Comparison of ENCODE assay signal across 2 cellular contexts in the genomic region with DNA sequence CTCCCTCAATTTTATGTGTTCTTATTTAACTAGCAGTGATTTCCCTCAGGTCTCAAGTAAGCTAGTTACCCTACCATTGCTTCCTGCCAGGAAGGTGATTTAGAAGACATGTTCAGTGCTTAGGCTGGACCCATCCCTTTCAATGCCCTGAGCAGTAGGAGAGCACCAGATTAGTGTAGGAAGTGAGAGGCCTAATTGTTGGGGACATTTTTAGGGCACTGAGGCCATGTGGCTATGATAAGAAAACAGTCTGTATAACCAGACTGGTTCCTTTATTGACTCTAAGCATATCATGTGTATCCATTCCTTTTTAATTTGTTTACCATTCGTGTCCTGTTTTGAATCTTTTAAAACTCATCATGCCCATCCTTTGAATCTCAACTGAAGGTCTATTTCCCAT.
TF ChIP-seq lines count a peak whose summit lies in the region.

No MANE protein-coding gene starts in this region.

TF ChIP-seq in A549, 52 proteins besides CTCF, POLR2A, EP300 and RAD21:
- no peak for TF ChIP-seq HOXA7 (CRISPR knock-in tag; IDR thresholded peaks at IDR 0.05)

TF ChIP-seq in IMR-90, 13 proteins besides CTCF, POLR2A, EP300 and RAD21:
- TF ChIP-seq FOS (IDR thresholded peaks at IDR 0.05; ENCODE audit: low read depth, low read length) (no peak), MAZ (IDR thresholded peaks at IDR 0.05; ENCODE audit: borderline replicate concordance, low read depth, low read length) (no peak), RFX5 (IDR thresholded peaks at IDR 0.05; ENCODE audit: low read depth, low read length) (no peak), MXI1 (IDR thresholded peaks at IDR 0.05; ENCODE audit: borderline replicate concordance, low read depth, low read length) (no peak), CEBPB (IDR thresholded peaks at IDR 0.05; ENCODE audit: low read depth, low read length) (no peak), NFE2L2 (IDR thresholded peaks at IDR 0.05; ENCODE audit: low read depth, low read length) (no peak), CHD1 (IDR thresholded peaks at IDR 0.05; ENCODE audit: low read depth, low read length) (no peak), MAFK (IDR thresholded peaks at IDR 0.05; ENCODE audit: low read depth, low read length) (no peak), BHLHE40 (IDR thresholded peaks at IDR 0.05; ENCODE audit: low read depth, low read length) (no peak), RCOR1 (IDR thresholded peaks at IDR 0.05; ENCODE audit: insufficient replicate concordance, low read length) (no peak), SMC3 (IDR thresholded peaks at IDR 0.05; ENCODE audit: low read depth, low read length) (no peak)
- TF ChIP-seq, protein P1, sequence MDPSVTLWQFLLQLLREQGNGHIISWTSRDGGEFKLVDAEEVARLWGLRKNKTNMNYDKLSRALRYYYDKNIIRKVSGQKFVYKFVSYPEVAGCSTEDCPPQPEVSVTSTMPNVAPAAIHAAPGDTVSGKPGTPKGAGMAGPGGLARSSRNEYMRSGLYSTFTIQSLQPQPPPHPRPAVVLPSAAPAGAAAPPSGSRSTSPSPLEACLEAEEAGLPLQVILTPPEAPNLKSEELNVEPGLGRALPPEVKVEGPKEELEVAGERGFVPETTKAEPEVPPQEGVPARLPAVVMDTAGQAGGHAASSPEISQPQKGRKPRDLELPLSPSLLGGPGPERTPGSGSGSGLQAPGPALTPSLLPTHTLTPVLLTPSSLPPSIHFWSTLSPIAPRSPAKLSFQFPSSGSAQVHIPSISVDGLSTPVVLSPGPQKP (IDR thresholded peaks at IDR 0.05; ENCODE audit: borderline replicate concordance, low read depth, low read length) = no peak
- TF ChIP-seq, protein P2, sequence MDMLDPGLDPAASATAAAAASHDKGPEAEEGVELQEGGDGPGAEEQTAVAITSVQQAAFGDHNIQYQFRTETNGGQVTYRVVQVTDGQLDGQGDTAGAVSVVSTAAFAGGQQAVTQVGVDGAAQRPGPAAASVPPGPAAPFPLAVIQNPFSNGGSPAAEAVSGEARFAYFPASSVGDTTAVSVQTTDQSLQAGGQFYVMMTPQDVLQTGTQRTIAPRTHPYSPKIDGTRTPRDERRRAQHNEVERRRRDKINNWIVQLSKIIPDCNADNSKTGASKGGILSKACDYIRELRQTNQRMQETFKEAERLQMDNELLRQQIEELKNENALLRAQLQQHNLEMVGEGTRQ (IDR thresholded peaks at IDR 0.05; ENCODE audit: low read depth, low read length) = no peak
